ENCODE assay signal across 1 cellular context in genomic region chr2:73175663-73176204, GRCh38.
A peak's percentile ranks its signal among the peaks of the same experiment; 100 is the strongest.
TF ChIP-seq lines count a peak whose summit lies in the region.

No MANE protein-coding gene starts in this region.

TF ChIP-seq in K562, 482 proteins besides CTCF, POLR2A, EP300 and RAD21 (continued from another document and continues in another):
- peak in 2 of 3 experiments; percentile 60 to 94; a peak in 4 of 6 replicates for TF ChIP-seq ZBTB11 (CRISPR knock-in tag; IDR thresholded peaks at IDR 0.05)
- TF ChIP-seq STAT5B (CRISPR knock-in tag; IDR thresholded peaks at IDR 0.05) = no peak
- TF ChIP-seq MAX (CRISPR knock-in tag; IDR thresholded peaks at IDR 0.05) = peak; percentile 71
- TF ChIP-seq TBP (optimal IDR thresholded peaks at IDR 0.05; ENCODE audit: low read depth, low read length) = peak; percentile 43
- TF ChIP-seq ZNF57 (CRISPR knock-in tag; IDR thresholded peaks at IDR 0.05) = no peak
- TF ChIP-seq RCOR1 (IDR thresholded peaks at IDR 0.05; ENCODE audit: borderline replicate concordance in 1 of 2, low read depth in 2 of 2, low read length in 2 of 2) = 0 out of 4 replicates have a peak, but pooled peaks of 1 of the 2 experiments have one; percentile 18
- peak; percentile 42; the same call in 1 of the 2 replicates for TF ChIP-seq CREB1 (IDR thresholded peaks at IDR 0.05)
- TF ChIP-seq CREB1 (CRISPR knock-in tag; IDR thresholded peaks at IDR 0.05) = no peak
- peak in 1 of 2 experiments; percentile 8; a peak in 1 of 4 replicates for TF ChIP-seq TBL1XR1 (IDR thresholded peaks at IDR 0.05; ENCODE audit: low read length in 2 of 2)
- TF ChIP-seq MTA3 (IDR thresholded peaks at IDR 0.05; ENCODE audit: borderline replicate concordance) = 0 out of 2 replicates have a peak, but pooled peaks have one; percentile 17
- 0 out of 2 replicates have a peak, but pooled peaks have one; percentile 44 for TF ChIP-seq GABPB1 (CRISPR knock-in tag; IDR thresholded peaks at IDR 0.05)
- TF ChIP-seq HMGN3 (IDR thresholded peaks at IDR 0.05; ENCODE audit: borderline replicate concordance, extremely low read depth, insufficient read length, low read depth, low read length) = peak; percentile 58
- 0 out of 2 replicates have a peak, but pooled peaks have one; percentile 46 for TF ChIP-seq GATAD2B (IDR thresholded peaks at IDR 0.05; ENCODE audit: borderline replicate concordance)
- no peak for TF ChIP-seq ZNF77 (CRISPR knock-in tag; IDR thresholded peaks at IDR 0.05)
- 0 out of 2 replicates have a peak, but pooled peaks have one; percentile 22 for TF ChIP-seq POLR2AphosphoS5 (IDR thresholded peaks at IDR 0.05; ENCODE audit: control insufficient read depth, insufficient read depth, low read depth, low read length)
- TF ChIP-seq ZBTB7A (IDR thresholded peaks at IDR 0.05; ENCODE audit: borderline replicate concordance, control insufficient read depth, low read depth, low read length) = peak; percentile 67
- TF ChIP-seq KLF6 (CRISPR knock-in tag; IDR thresholded peaks at IDR 0.05; ENCODE audit: borderline replicate concordance) = no peak
- peak; percentile 66 for TF ChIP-seq CTBP1 (IDR thresholded peaks at IDR 0.05; ENCODE audit: borderline replicate concordance)
- TF ChIP-seq ARID1B (IDR thresholded peaks at IDR 0.05) = no peak; the same call in none of the 2 replicates
- TF ChIP-seq RFX5 (IDR thresholded peaks at IDR 0.05; ENCODE audit: low read depth, low read length) = no peak
- peak; percentile 79 for TF ChIP-seq MGA (IDR thresholded peaks at IDR 0.05)
- no peak for TF ChIP-seq ZNF75A (CRISPR knock-in tag; IDR thresholded peaks at IDR 0.05)
- TF ChIP-seq ZNF395 (CRISPR knock-in tag; IDR thresholded peaks at IDR 0.05) = peak; percentile 77
- peak; percentile 36 for TF ChIP-seq TAF1 (IDR thresholded peaks at IDR 0.05; ENCODE audit: control insufficient read depth, extremely low read depth, insufficient read depth, low read length, severe bottlenecking)
- no peak for TF ChIP-seq TAL1 (IDR thresholded peaks at IDR 0.05)
- TF ChIP-seq C11orf30 (IDR thresholded peaks at IDR 0.05; ENCODE audit: low read depth) = no peak
- TF ChIP-seq SREBF2 (CRISPR knock-in tag; IDR thresholded peaks at IDR 0.05) = no peak
- no peak for TF ChIP-seq KLF10 (CRISPR knock-in tag; IDR thresholded peaks at IDR 0.05)
- TF ChIP-seq BCOR (IDR thresholded peaks at IDR 0.05) = peak; percentile 48; the same call in 1 of the 2 replicates
- no peak for TF ChIP-seq HDAC2 (IDR thresholded peaks at IDR 0.05)
- TF ChIP-seq HDGF (IDR thresholded peaks at IDR 0.05) = no peak
- TF ChIP-seq ZNF253 (CRISPR knock-in tag; conservative IDR thresholded peaks at IDR 0.05) = no peak
- TF ChIP-seq SNIP1 (IDR thresholded peaks at IDR 0.05; ENCODE audit: low read depth) = no peak
- peak; percentile 75 for TF ChIP-seq CCNT2 (IDR thresholded peaks at IDR 0.05; ENCODE audit: borderline replicate concordance, extremely low read depth, insufficient read length, low read depth, low read length)
- TF ChIP-seq BCLAF1 (IDR thresholded peaks at IDR 0.05; ENCODE audit: borderline replicate concordance in 1 of 2, control insufficient read depth in 1 of 2, low read depth in 2 of 2, low read length in 1 of 2) = 0 out of 4 replicates have a peak, but pooled peaks of 1 of the 2 experiments have one; percentile 55
- TF ChIP-seq NR4A1 (CRISPR knock-in tag; IDR thresholded peaks at IDR 0.05) = no peak
- TF ChIP-seq NR4A1 (tag; IDR thresholded peaks at IDR 0.05) = 0 out of 2 replicates have a peak, but pooled peaks have one; percentile 28
- TF ChIP-seq HDAC3 (IDR thresholded peaks at IDR 0.05; ENCODE audit: borderline replicate concordance, partially characterized antibody) = no peak
- no peak for TF ChIP-seq ZNF449 (CRISPR knock-in tag; IDR thresholded peaks at IDR 0.05)
